In genomic region chr9:135373151-135373685, GRCh38 we compare ENCODE assay signal across 1 cellular context.
TF ChIP-seq lines count a peak whose summit lies in the region.

No MANE protein-coding gene starts in this region.

TF ChIP-seq in HEK293, 187 proteins besides CTCF, POLR2A, EP300 and RAD21 (continued from another document):
- no peak for TF ChIP-seq ZNF692 (tag by site-specific recombination; IDR thresholded peaks at IDR 0.05)
- no peak for TF ChIP-seq ZNF660 (tag by site-specific recombination; IDR thresholded peaks at IDR 0.05)
- no peak for TF ChIP-seq ZNF311 (tag by site-specific recombination; IDR thresholded peaks at IDR 0.05; ENCODE audit: borderline replicate concordance)
- TF ChIP-seq ZNF324 (tag by site-specific recombination; IDR thresholded peaks at IDR 0.05): no peak
- TF ChIP-seq ZFHX2 (tag by site-specific recombination; conservative IDR thresholded peaks at IDR 0.05): peak; percentile 72
- no peak for TF ChIP-seq ZNF704 (tag by site-specific recombination; IDR thresholded peaks at IDR 0.05)
- no peak for TF ChIP-seq ZNF133 (tag by site-specific recombination; IDR thresholded peaks at IDR 0.05)
